Comparison of ENCODE assay signal across 9 cellular contexts in genomic region chr18:49447810-49448745, GRCh38. TPM values are rescaled to one million over a fixed set of nuclear protein-coding genes. Genes with fewer than 3 reads are reported as not detected.
A peak's percentile ranks its signal among the peaks of the same experiment; 100 is the strongest.
DNase-seq lines count a peak whose midpoint lies in the region; ATAC-seq and TF ChIP-seq lines count a peak whose summit lies in the region.
"Had no signal": no experiment of that assay in that cellular context is flagged by ENCODE, and none has a peak within 500 bp of the region (broad histone marks: within the 10 kb centered on the region; RNA-seq: fewer than 3 reads in every experiment).

No MANE protein-coding gene starts in this region.

- H3K36me3 ChIP-seq in OCI-LY3 (replicated peaks; ENCODE audit: low read depth, low read length) (peaks cover 15% of the 10 kb centered on the region), thyroid gland (no peaks in the 10 kb centered on the region)

- CTCF ChIA-PET in CD4-positive, alpha-beta T cell (lab: Charles Lee) = interaction anchor here (0.9 to 1.2 kb wide), 2 partner anchors 13 to 198 kb away, joined by 3 read pairs; partner anchors contain the start of gene DYM

- H3K9ac ChIP-seq in OCI-LY3 (ENCODE audit: low read length) = no peak overlapping the region

- peaks cover 38% of the 10 kb centered on the region for H4K20me1 ChIP-seq in OCI-LY3 (ENCODE audit: insufficient read depth, low read length)

- peaks cover 68% of the 10 kb centered on the region for H3K36me3 Mint-ChIP-seq in CD4-positive, alpha-beta T cell (ENCODE audit: low read depth)
- H3K36me3 Mint-ChIP-seq in immature natural killer cell = peaks cover 26 to 42% (median 29%) of the 10 kb centered on the region in 3 donors

- H3K4me1 Mint-ChIP-seq in CD4-positive, alpha-beta T cell (ENCODE audit: low read depth) = peaks cover 37% of the 10 kb centered on the region
- peaks cover 11 to 34% of the 10 kb centered on the region in 2 donors for H3K4me1 Mint-ChIP-seq in immature natural killer cell

- no peak for ATAC-seq in CD4-positive, alpha-beta T cell (ENCODE audit: poor library complexity)
- ATAC-seq in GM18511 (IDR thresholded peaks at IDR 0.05; ENCODE audit: unreplicated experiment) = no peak

- H3K27ac ChIP-seq in CD4-positive, alpha-beta T cell (ENCODE audit: low read depth, low read length) = no peak overlapping the region
- H3K27ac ChIP-seq in OCI-LY3 (ENCODE audit: low read length) (no peak overlapping the region), thyroid gland (no peak overlapping the region)

- no peaks in the 10 kb centered on the region for H3K9me3 Mint-ChIP-seq in CD4-positive, alpha-beta T cell
- H3K9me3 Mint-ChIP-seq in immature natural killer cell = peaks cover 6 to 38% (median 28%) of the 10 kb centered on the region in 6 donors

- peak in 7 of 10 experiments; percentile 3 to 34 (median 21) for DNase-seq in CD4-positive, alpha-beta T cell
- DNase-seq in HK-2 (ENCODE audit: unreplicated experiment) (peak; percentile 20), amniotic epithelial cell (ENCODE audit: low read depth) (peak; percentile 67), immature natural killer cell (peak; percentile 19 to 30 (median 29)), thyroid gland (peak; percentile 16 to 25), occipital lobe (lab: John Stamatoyannopoulos, UW) (no peak)
- DNase-seq: naive B cell had no signal

- H2AFZ ChIP-seq in OCI-LY3 (ENCODE audit: low read depth, low read length) = no peak overlapping the region

- no peak overlapping the region for H3K4me3 Mint-ChIP-seq in CD4-positive, alpha-beta T cell
- no peak overlapping the region for H3K4me3 Mint-ChIP-seq in immature natural killer cell
- H3K4me3 Mint-ChIP-seq: naive B cell had no signal

- POLR2A ChIA-PET in CD4-positive, alpha-beta T cell (lab: Charles Lee) = interaction anchor here (1.2 kb wide), 1 partner anchor 8 kb away, joined by 3 read pairs; no protein-coding TSS in a partner anchor

- no peak for TF ChIP-seq POLR2A in thyroid gland (IDR thresholded peaks at IDR 0.05)

- H3K79me2 ChIP-seq in OCI-LY3 (ENCODE audit: low read length) = peaks cover 58% of the 10 kb centered on the region

- WGBS in thyroid gland, 2 donors = 58 to 64% methylated on average over 3 of the region's 3 CpGs

- H3K4me2 ChIP-seq in OCI-LY3 (ENCODE audit: low read length) = no peak overlapping the region

- no peaks in the 10 kb centered on the region for H3K27me3 ChIP-seq in CD4-positive, alpha-beta T cell (ENCODE audit: control insufficient read depth, insufficient read depth, low read length)
- H3K27me3 ChIP-seq in OCI-LY3 (ENCODE audit: low read depth, low read length) = no peaks in the 10 kb centered on the region
- H3K27me3 ChIP-seq in thyroid gland = no peaks in the 10 kb centered on the region

- H3K27me3 Mint-ChIP-seq in CD4-positive, alpha-beta T cell = no peaks in the 10 kb centered on the region
- peaks cover 0 to 2% (median 0%) of the 10 kb centered on the region in 3 donors for H3K27me3 Mint-ChIP-seq in immature natural killer cell (ENCODE audit: low read depth in 3 of 3)
- H3K27me3 Mint-ChIP-seq: naive B cell had no signal

- peaks cover 11% of the 10 kb centered on the region for H3K9me3 ChIP-seq in CD4-positive, alpha-beta T cell (ENCODE audit: control insufficient read depth, low read length)
- H3K9me3 ChIP-seq in OCI-LY3 (ENCODE audit: insufficient read depth, low read length) (peaks cover 7% of the 10 kb centered on the region), thyroid gland (no peaks in the 10 kb centered on the region)

- intact Hi-C loops in CD4-positive, alpha-beta T cell (cut with DNase I, micrococcal nuclease) = loop anchor here (1.0 to 2.0 kb wide), 2 partner anchors 773 kb away; no protein-coding TSS in a partner anchor
- intact Hi-C loops in thyroid gland (cut with DNase I) = loop anchor here (10.0 kb wide), 1 partner anchor 773 kb away; no protein-coding TSS in a partner anchor

- no peaks in the 10 kb centered on the region for H3K4me1 ChIP-seq in OCI-LY3 (ENCODE audit: low read length)
- no peaks in the 10 kb centered on the region for H3K4me1 ChIP-seq in thyroid gland

- H3K27ac Mint-ChIP-seq in CD4-positive, alpha-beta T cell = no peak overlapping the region
- H3K27ac Mint-ChIP-seq in immature natural killer cell = no peak overlapping the region

- no peak overlapping the region for H3K4me3 ChIP-seq in OCI-LY3 (ENCODE audit: low read length)
- no peak overlapping the region for H3K4me3 ChIP-seq in thyroid gland (replicated peaks in 1 of 3)

- peak; percentile 44 for TF ChIP-seq CTCF in CD4-positive, alpha-beta T cell (IDR thresholded peaks at IDR 0.05)
- TF ChIP-seq CTCF in OCI-LY3 (IDR thresholded peaks at IDR 0.05; ENCODE audit: low read depth, low read length) (peak; percentile 88), thyroid gland (IDR thresholded peaks at IDR 0.05) (peak in 5 of 6 experiments; percentile 31 to 63 (median 39))

RNA-seq across cellular contexts. Expression of gene DYM, which starts 12.4 kb away (rescaled TPM):
- total RNA-seq in CD4-positive, alpha-beta T cell = 10 to 100 TPM; 45.3 to 48.2 TPM
- 10 to 100 TPM; 29.6 to 51.1 (median 31.2) TPM for polyA plus RNA-seq in immature natural killer cell
- 100 to 1,000 TPM; 103 to 136 (median 112) TPM for total RNA-seq in thyroid gland
- total RNA-seq in occipital lobe = 148 TPM

RNA-seq across cellular contexts. Expression of gene C18orf32, which starts 39.0 kb away (rescaled TPM):
- 10 to 100 TPM; 38.2 to 40.1 TPM for total RNA-seq in CD4-positive, alpha-beta T cell
- 100 to 1,000 TPM; 106 to 170 (median 122) TPM for polyA plus RNA-seq in immature natural killer cell
- total RNA-seq in thyroid gland (10 to 100 TPM; 42.7 to 85.6 (median 65.0) TPM), occipital lobe (63.2 TPM)

RNA-seq across cellular contexts. Expression of gene RPL17, which starts 44.2 kb away (rescaled TPM):
- 1,000 to 10,000 TPM; 3,011 to 3,031 TPM for total RNA-seq in CD4-positive, alpha-beta T cell
- 1,000 to 10,000 TPM in 1 of 3 donors, 100 to 1,000 TPM in 2; 713 to 1,228 (median 972) TPM for polyA plus RNA-seq in immature natural killer cell
- total RNA-seq in thyroid gland (1,000 to 10,000 TPM; 1,085 to 2,686 (median 1,511) TPM), occipital lobe (1,259 TPM)
